In the genomic region with DNA sequence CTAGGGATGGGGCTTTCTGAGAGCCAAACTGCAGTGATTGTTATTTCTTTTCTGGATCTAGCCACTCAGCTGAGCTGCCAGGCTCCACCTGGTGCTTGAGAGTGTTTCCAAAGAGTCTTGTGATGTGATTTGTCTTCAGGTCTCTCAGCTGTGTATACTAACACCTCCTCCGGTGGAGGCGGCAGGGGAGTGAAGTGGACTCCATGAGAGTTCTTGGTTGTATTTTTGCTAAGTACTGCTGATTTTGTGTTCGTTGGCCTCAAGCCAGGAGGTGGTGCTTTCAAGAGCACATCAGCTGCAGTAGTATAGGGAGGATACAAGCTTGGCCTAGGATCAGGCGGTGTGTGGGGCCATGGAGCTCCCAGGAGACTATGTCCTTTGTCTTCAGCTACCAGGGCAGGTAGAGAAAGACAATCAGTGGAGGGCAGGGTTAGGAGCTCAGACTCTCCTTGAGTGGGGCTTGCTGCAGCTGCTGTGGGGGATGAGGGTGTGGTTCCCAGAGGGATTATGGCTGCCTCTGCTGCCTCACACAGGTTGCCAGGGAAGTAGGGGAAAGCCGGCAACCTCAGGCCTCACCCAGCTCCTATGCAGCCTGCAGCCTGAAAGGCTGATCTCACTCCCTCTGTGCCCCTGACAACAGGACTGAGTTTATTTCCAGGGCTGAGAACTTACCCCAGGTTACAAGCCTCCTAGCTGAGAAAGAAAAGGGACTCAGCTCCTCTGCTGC, we compare ENCODE assay signal across 27 cellular contexts.
DNase-seq lines count a peak whose midpoint lies in the region; ATAC-seq and TF ChIP-seq lines count a peak whose summit lies in the region.
"Had no signal": no experiment of that assay in that cellular context is flagged by ENCODE, and none has a peak within 500 bp of the region (broad histone marks: within the 10 kb centered on the region; RNA-seq: fewer than 3 reads in every experiment).

No MANE protein-coding gene starts in this region.

- H3K27me3 Mint-ChIP-seq in endodermal cell (ENCODE audit: insufficient read depth), result no peaks in the 10 kb centered on the region
- H3K27me3 Mint-ChIP-seq in activated CD4-positive, alpha-beta T cell treated with anti-CD3 and anti-CD28 coated beads, Interleukin-2, amount 10 ng/mL, durations not matched to agents 7 days and 5 days, result no peaks in the 10 kb centered on the region
- H3K27me3 Mint-ChIP-seq: progenitor cell of endocrine pancreas had no signal

- H3K4me3 ChIP-seq in endodermal cell (ENCODE audit: low read length), result no peak overlapping the region
- H3K4me3 ChIP-seq: A549; BLaER1 treated with 17β-estradiol and CSF1 and Interleukin-3, amounts not matched to agents 10 nM and 100 nM; esophagus squamous epithelium; PC-9 had no signal

- no peaks in the 10 kb centered on the region for H3K36me3 Mint-ChIP-seq in endodermal cell (ENCODE audit: low read depth)
- H3K36me3 Mint-ChIP-seq in activated CD4-positive, alpha-beta T cell treated with anti-CD3 and anti-CD28 coated beads, Interleukin-2, amount 10 ng/mL, durations not matched to agents 7 days and 5 days (ENCODE audit: low read depth), result no peaks in the 10 kb centered on the region

- H3K4me3 Mint-ChIP-seq in endodermal cell, result no peak overlapping the region
- no peak overlapping the region for H3K4me3 Mint-ChIP-seq in activated CD4-positive, alpha-beta T cell treated with anti-CD3 and anti-CD28 coated beads, Interleukin-2, amount 10 ng/mL, durations not matched to agents 7 days and 5 days
- H3K4me3 Mint-ChIP-seq: activated T-cell treated with anti-CD3 and anti-CD28 coated beads, Interleukin-2, amount 50 U/mL, for 72 hours; nephron progenitor cell had no signal

- no peaks in the 10 kb centered on the region for H3K36me3 ChIP-seq in endodermal cell (ENCODE audit: control insufficient read depth, insufficient read depth, low read length)
- H3K36me3 ChIP-seq: BLaER1 treated with 17β-estradiol and CSF1 and Interleukin-3, amounts not matched to agents 10 nM and 100 nM; esophagus squamous epithelium had no signal

- WGBS in endodermal cell (ENCODE audit: insufficient coverage in 1 of 2, insufficient read length in 1 of 2), 2 experiments, result 91 to 95% methylated on average over 3 to 5 of the region's 5 CpGs

- CTCF ChIA-PET in activated CD4-positive, alpha-beta T cell treated with anti-CD3 and anti-CD28 coated beads, Interleukin-2, amount 10 ng/mL, durations not matched to agents 7 days and 5 days (lab: Charles Lee), result no interaction called here

- no peaks in the 10 kb centered on the region for H3K9me3 Mint-ChIP-seq in endodermal cell
- H3K9me3 Mint-ChIP-seq in activated CD4-positive, alpha-beta T cell treated with anti-CD3 and anti-CD28 coated beads, Interleukin-2, amount 10 ng/mL, durations not matched to agents 7 days and 5 days, result no peaks in the 10 kb centered on the region
- H3K9me3 Mint-ChIP-seq: nephron progenitor cell had no signal

- POLR2A ChIA-PET in activated CD4-positive, alpha-beta T cell treated with anti-CD3 and anti-CD28 coated beads, Interleukin-2, amount 10 ng/mL, durations not matched to agents 7 days and 5 days (lab: Charles Lee), result no interaction called here

- peak overlapping the region; percentile 65 for H3K27ac Mint-ChIP-seq in endodermal cell
- no peak overlapping the region for H3K27ac Mint-ChIP-seq in activated CD4-positive, alpha-beta T cell treated with anti-CD3 and anti-CD28 coated beads, Interleukin-2, amount 10 ng/mL, durations not matched to agents 7 days and 5 days
- H3K27ac Mint-ChIP-seq: activated T-cell treated with anti-CD3 and anti-CD28 coated beads, Interleukin-2, amount 50 U/mL, for 72 hours; nephron progenitor cell; progenitor cell of endocrine pancreas had no signal

- no peak for TF ChIP-seq CTCF in endodermal cell (conservative IDR thresholded peaks at IDR 0.05)

- H3K4me1 ChIP-seq in endodermal cell (ENCODE audit: control insufficient read depth, insufficient read depth, low read length), result no peaks in the 10 kb centered on the region
- H3K4me1 ChIP-seq: A549; BLaER1 treated with 17β-estradiol and CSF1 and Interleukin-3, amounts not matched to agents 10 nM and 100 nM; esophagus squamous epithelium had no signal

- ATAC-seq in GM21381 (IDR thresholded peaks at IDR 0.05; ENCODE audit: unreplicated experiment), result no peak
- ATAC-seq: A549; activated T-cell treated with anti-CD3 and anti-CD28 coated beads, Interleukin-2, amount 50 U/mL, for 72 hours; left colon; stimulated activated naive CD8-positive, alpha-beta T cell treated with anti-CD3 and anti-CD28 coated beads, Interleukin-15, Interleukin-2, amounts not matched to agents 100 U/mL and 50 U/mL, for 24 hours had no signal

- peaks cover 6% of the 10 kb centered on the region for H3K4me1 Mint-ChIP-seq in endodermal cell
- H3K4me1 Mint-ChIP-seq in activated CD4-positive, alpha-beta T cell treated with anti-CD3 and anti-CD28 coated beads, Interleukin-2, amount 10 ng/mL, durations not matched to agents 7 days and 5 days, result no peaks in the 10 kb centered on the region
- H3K4me1 Mint-ChIP-seq: nephron progenitor cell had no signal

- no peaks in the 10 kb centered on the region for H3K9me3 ChIP-seq in endodermal cell (ENCODE audit: control insufficient read depth, low read length)
- H3K9me3 ChIP-seq: A549; BLaER1 treated with 17β-estradiol and CSF1 and Interleukin-3, amounts not matched to agents 10 nM and 100 nM; esophagus squamous epithelium had no signal

- H3K9ac ChIP-seq in endodermal cell (ENCODE audit: extremely low read depth, low read length, poor library complexity, severe bottlenecking), result no peak overlapping the region
- H3K9ac ChIP-seq: BLaER1 treated with 17β-estradiol and CSF1 and Interleukin-3, amounts not matched to agents 10 nM and 100 nM had no signal

- no peaks in the 10 kb centered on the region for H3K27me3 ChIP-seq in endodermal cell (ENCODE audit: control insufficient read depth, insufficient read depth, low read length, poor library complexity, severe bottlenecking)
- H3K27me3 ChIP-seq: BLaER1 treated with 17β-estradiol and CSF1 and Interleukin-3, amounts not matched to agents 10 nM and 100 nM; esophagus squamous epithelium had no signal

- no peak overlapping the region for H3K27ac ChIP-seq in endodermal cell (ENCODE audit: low read depth, low read length)
- H3K27ac ChIP-seq: A549; BLaER1 treated with 17β-estradiol and CSF1 and Interleukin-3, amounts not matched to agents 10 nM and 100 nM; esophagus squamous epithelium; PC-9 had no signal

- DNase-seq in NCI-H2081 (lab: John Stamatoyannopoulos, UW), result peak; percentile 1 to 4
- DNase-seq in NCI-H2081 treated with DMSO at 0.1 percent for 48 hours (lab: John Stamatoyannopoulos, UW), result no peak
- peak; percentile 92 for DNase-seq in NCI-H345 (lab: John Stamatoyannopoulos, UW)
- DNase-seq in endodermal cell, result no peak
- DNase-seq in activated CD4-positive, alpha-beta T cell treated with anti-CD3 and anti-CD28 coated beads, Interleukin-2, amount 10 ng/mL, durations not matched to agents 7 days and 5 days, result no peak
- no peak for DNase-seq in NCI-H2171 (lab: John Stamatoyannopoulos, UW)
- DNase-seq in central memory CD4-positive, alpha-beta T cell, result no peak
- DNase-seq: activated CD4-positive, CD25-positive, alpha-beta regulatory T cell; activated naive CD4-positive, alpha-beta T cell treated with anti-CD3 and anti-CD28 coated beads, Interleukin-2, amount 50 U/mL, for 16 hours; activated T-cell treated with anti-CD3 and anti-CD28 coated beads, Interleukin-2, amount 50 U/mL, for 72 hours; aorta; cerebellar nuclear complex; effector CD8-positive, alpha-beta T cell; esophagus squamous epithelium; KBM-7; left colon; NCI-H1048; NCI-H774; nephron progenitor cell; PC-9; stimulated activated CD4-positive, alpha-beta T cell treated with anti-CD3 and anti-CD28 coated beads, Interleukin-2, amount 100 ng/mL, for 24 hours; stimulated activated naive CD8-positive, alpha-beta T cell treated with anti-CD3 and anti-CD28 coated beads, Interleukin-15, Interleukin-2, amounts not matched to agents 100 U/mL and 50 U/mL, for 24 hours; trophoblast cell had no signal

Comparison
In these comparisons a context has a peak if more than half of its experiments do, and no peak if none do; other contexts are left out.
1. DNase-seq: peak in NCI-H2081 (2 of 2) and NCI-H345 (single experiment); none in NCI-H2081 treated with DMSO at 0.1 percent for 48 hours (single experiment), endodermal cell (single experiment), activated CD4-positive, alpha-beta T cell treated with anti-CD3 and anti-CD28 coated beads, Interleukin-2, amount 10 ng/mL, durations not matched to agents 7 days and 5 days (single experiment), NCI-H2171 (single experiment) and central memory CD4-positive, alpha-beta T cell (single experiment).